In genomic region chr5:116359575-116359974, GRCh38 we compare ENCODE assay signal across 20 cellular contexts.
A peak's percentile ranks its signal among the peaks of the same experiment; 100 is the strongest.
DNase-seq lines count a peak whose midpoint lies in the region; ATAC-seq and TF ChIP-seq lines count a peak whose summit lies in the region.
"Had no signal": no experiment of that assay in that cellular context is flagged by ENCODE, and none has a peak within 500 bp of the region (broad histone marks: within the 10 kb centered on the region; RNA-seq: fewer than 3 reads in every experiment).

No MANE protein-coding gene starts in this region.

- H3K36me3 Mint-ChIP-seq in type B pancreatic cell = no peaks in the 10 kb centered on the region

- H3K27ac ChIP-seq in caudate nucleus (ENCODE audit: low read depth, low read length) (peak overlapping the region; percentile 40), sigmoid colon (peak overlapping the region in 3 of 4 donors; percentile 74 to 77 (median 75))
- H3K27ac ChIP-seq: 22Rv1, foreskin keratinocyte, parathyroid adenoma, tibial nerve had no signal

- H3K27ac Mint-ChIP-seq in type B pancreatic cell = no peak overlapping the region
- H3K27ac Mint-ChIP-seq: activated T-helper 2 cell treated with anti-CD3 and anti-CD28 coated beads, Interferon-gamma antibody, Interleukin-2, Interleukin-4, amounts not matched to agents 10 μg/mL and 5 μg/mL and 100 μg/mL, durations not matched to agents 14 hours and 24 hours and 36 hours; T-helper 1 cell treated with Interleukin-12 subunit alpha and Interleukin-12 subunit beta and Interleukin-4 antibody, amounts not matched to agents 30 μg/mL and 1 μg/mL, for 36 hours had no signal

- peaks cover 10% of the 10 kb centered on the region for H3K4me1 Mint-ChIP-seq in type B pancreatic cell (ENCODE audit: unreplicated experiment)

- TF ChIP-seq EP300 in sigmoid colon (IDR thresholded peaks at IDR 0.05) = no peak

- no peak for ATAC-seq in left colon
- ATAC-seq: foreskin keratinocyte had no signal

- H3K9me3 ChIP-seq in sigmoid colon = no peaks in the 10 kb centered on the region
- H3K9me3 ChIP-seq: adrenal gland had no signal

- WGBS in sigmoid colon, 2 donors = 71 to 93% methylated on average over 1 of the region's 1 CpG

- intact Hi-C loops in sigmoid colon (cut with DNase I) = no loop called here
- intact Hi-C loops in left colon (cut with DNase I, micrococcal nuclease) = no loop called here

- peaks cover 0 to 42% (median 30%) of the 10 kb centered on the region in 4 donors for H3K4me1 ChIP-seq in sigmoid colon
- H3K4me1 ChIP-seq: foreskin keratinocyte, parathyroid adenoma had no signal

- no peak for TF ChIP-seq POLR2A in sigmoid colon (IDR thresholded peaks at IDR 0.05)

- H3K27me3 Mint-ChIP-seq in type B pancreatic cell = peaks cover 21% of the 10 kb centered on the region
- H3K27me3 Mint-ChIP-seq: activated B cell treated with CpG ODN at 0.5 μM for 24 hours; central memory CD8-positive, alpha-beta T cell had no signal

- no peaks in the 10 kb centered on the region for H3K36me3 ChIP-seq in sigmoid colon
- H3K36me3 ChIP-seq: adrenal gland, tibial nerve had no signal

- no peak overlapping the region for H3K4me3 Mint-ChIP-seq in type B pancreatic cell
- H3K4me3 Mint-ChIP-seq: activated B cell treated with CpG ODN at 0.5 μM for 24 hours; central memory CD8-positive, alpha-beta T cell; T-helper 1 cell treated with Interleukin-12 subunit alpha and Interleukin-12 subunit beta and Interleukin-4 antibody, amounts not matched to agents 30 μg/mL and 1 μg/mL, for 36 hours had no signal

- H3K27me3 ChIP-seq in sigmoid colon = no peaks in the 10 kb centered on the region
- H3K27me3 ChIP-seq: adrenal gland, tibial nerve had no signal

- DNase-seq in DMS 273 (lab: John Stamatoyannopoulos, UW; ENCODE audit: unreplicated experiment) (peak; percentile 49), DMS 273 treated with DMSO at 0.1 percent for 48 hours (lab: John Stamatoyannopoulos, UW) (no peak), Kasumi-1 (lab: John Stamatoyannopoulos, UW) (peak; percentile 78 to 79), caudate nucleus (lab: John Stamatoyannopoulos, UW) (no peak), sigmoid colon (no peak), left colon (no peak), type B pancreatic cell (ENCODE audit: extremely low spot score, unreplicated experiment) (no peak)
- DNase-seq in activated effector memory CD4-positive, alpha-beta T cell treated with anti-CD3 and anti-CD28 coated beads, Interleukin-2, amount 50 U/mL, for 16 hours = no peak
- DNase-seq: activated B cell treated with CpG ODN at 0.5 μM for 24 hours, C1 segment of cervical spinal cord, foreskin keratinocyte, NCI-H2081 treated with DMSO at 0.1 percent for 48 hours had no signal

- peaks cover 13% of the 10 kb centered on the region for H3K9me3 Mint-ChIP-seq in type B pancreatic cell
- H3K9me3 Mint-ChIP-seq: activated B cell treated with CpG ODN at 0.5 μM for 24 hours; activated T-helper 2 cell treated with anti-CD3 and anti-CD28 coated beads, Interferon-gamma antibody, Interleukin-2, Interleukin-4, amounts not matched to agents 10 μg/mL and 5 μg/mL and 100 μg/mL, durations not matched to agents 14 hours and 24 hours and 36 hours; central memory CD8-positive, alpha-beta T cell had no signal

- no peak for TF ChIP-seq CTCF in sigmoid colon (IDR thresholded peaks at IDR 0.05)
- no peak for TF ChIP-seq CTCF in type B pancreatic cell (conservative IDR thresholded peaks at IDR 0.05)

- H3K4me3 ChIP-seq in sigmoid colon = no peak overlapping the region
- H3K4me3 ChIP-seq: adrenal gland, smooth muscle cell, tibial nerve had no signal

Comparison
In these comparisons a context has a peak if more than half of its experiments do, and no peak if none do; other contexts are left out.
1. DNase-seq: peak in DMS 273 (single experiment) and Kasumi-1 (2 of 2); none in DMS 273 treated with DMSO at 0.1 percent for 48 hours (single experiment), caudate nucleus (0 of 61), sigmoid colon (single experiment), activated effector memory CD4-positive, alpha-beta T cell treated with anti-CD3 and anti-CD28 coated beads, Interleukin-2, amount 50 U/mL, for 16 hours (single experiment), left colon (0 of 2) and type B pancreatic cell (single experiment).